Comparison of ENCODE assay signal across 1 cellular context in genomic region chr7:105521731-105522458, GRCh38.
A peak's percentile ranks its signal among the peaks of the same experiment; 100 is the strongest.
TF ChIP-seq lines count a peak whose summit lies in the region.

PUS7 (minus strand) TSS chr7:105522271; CDS start chr7:105508512, 13,759 bp downstream.

TF ChIP-seq in WTC11, 78 proteins besides CTCF, POLR2A, EP300 and RAD21 (continued from another document):
- no peak for TF ChIP-seq ATF6 (CRISPR knock-in tag; IDR thresholded peaks at IDR 0.05)
- TF ChIP-seq ZNF317 (CRISPR knock-in tag; IDR thresholded peaks at IDR 0.05; ENCODE audit: borderline replicate concordance, low read depth), result no peak
- TF ChIP-seq NR1H2 (CRISPR knock-in tag; IDR thresholded peaks at IDR 0.05), result no peak
- TF ChIP-seq NR3C1 (CRISPR knock-in tag; conservative IDR thresholded peaks at IDR 0.05; ENCODE audit: low read depth), result no peak
- TF ChIP-seq ARID4B (CRISPR knock-in tag; IDR thresholded peaks at IDR 0.05; ENCODE audit: borderline replicate concordance), result no peak
- TF ChIP-seq, protein P1, sequence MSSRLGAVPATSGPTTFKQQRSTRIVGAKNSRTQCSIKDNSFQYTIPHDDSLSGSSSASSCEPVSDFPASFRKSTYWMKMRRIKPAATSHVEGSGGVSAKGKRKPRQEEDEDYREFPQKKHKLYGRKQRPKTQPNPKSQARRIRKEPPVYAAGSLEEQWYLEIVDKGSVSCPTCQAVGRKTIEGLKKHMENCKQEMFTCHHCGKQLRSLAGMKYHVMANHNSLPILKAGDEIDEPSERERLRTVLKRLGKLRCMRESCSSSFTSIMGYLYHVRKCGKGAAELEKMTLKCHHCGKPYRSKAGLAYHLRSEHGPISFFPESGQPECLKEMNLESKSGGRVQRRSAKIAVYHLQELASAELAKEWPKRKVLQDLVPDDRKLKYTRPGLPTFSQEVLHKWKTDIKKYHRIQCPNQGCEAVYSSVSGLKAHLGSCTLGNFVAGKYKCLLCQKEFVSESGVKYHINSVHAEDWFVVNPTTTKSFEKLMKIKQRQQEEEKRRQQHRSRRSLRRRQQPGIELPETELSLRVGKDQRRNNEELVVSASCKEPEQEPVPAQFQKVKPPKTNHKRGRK (CRISPR knock-in tag; IDR thresholded peaks at IDR 0.05; ENCODE audit: borderline replicate concordance), result no peak
- TF ChIP-seq FOXP1 (CRISPR knock-in tag; IDR thresholded peaks at IDR 0.05; ENCODE audit: borderline replicate concordance), result peak; percentile 66; the same call in 1 of the 2 replicates
- no peak for TF ChIP-seq ZNF396 (CRISPR knock-in tag; IDR thresholded peaks at IDR 0.05; ENCODE audit: borderline replicate concordance)
- 0 out of 2 replicates have a peak, but pooled peaks have one; percentile 35 for TF ChIP-seq E2F4 (CRISPR knock-in tag; IDR thresholded peaks at IDR 0.05; ENCODE audit: borderline replicate concordance, low read depth)
- no peak for TF ChIP-seq TP53 (CRISPR knock-in tag; IDR thresholded peaks at IDR 0.05)
- no peak for TF ChIP-seq MXD4 (CRISPR knock-in tag; IDR thresholded peaks at IDR 0.05; ENCODE audit: borderline replicate concordance)
- TF ChIP-seq ZSCAN18 (CRISPR knock-in tag; IDR thresholded peaks at IDR 0.05), result no peak
- TF ChIP-seq, protein P2, sequence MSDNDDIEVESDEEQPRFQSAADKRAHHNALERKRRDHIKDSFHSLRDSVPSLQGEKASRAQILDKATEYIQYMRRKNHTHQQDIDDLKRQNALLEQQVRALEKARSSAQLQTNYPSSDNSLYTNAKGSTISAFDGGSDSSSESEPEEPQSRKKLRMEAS (CRISPR knock-in tag; IDR thresholded peaks at IDR 0.05), result peak; percentile 67; the same call in 1 of the 2 replicates
- no peak for TF ChIP-seq ZNF532 (CRISPR knock-in tag; IDR thresholded peaks at IDR 0.05; ENCODE audit: borderline replicate concordance)
- 0 out of 2 replicates have a peak, but pooled peaks have one; percentile 27 for TF ChIP-seq ZNF281 (CRISPR knock-in tag; IDR thresholded peaks at IDR 0.05)
- TF ChIP-seq ESRRA (CRISPR knock-in tag; IDR thresholded peaks at IDR 0.05; ENCODE audit: borderline replicate concordance), result peak; percentile 45; the same call in 1 of the 2 replicates
- TF ChIP-seq ZNF416 (CRISPR knock-in tag; IDR thresholded peaks at IDR 0.05), result no peak
- no peak for TF ChIP-seq TEAD4 (CRISPR knock-in tag; IDR thresholded peaks at IDR 0.05)
- TF ChIP-seq FOXP4 (CRISPR knock-in tag; IDR thresholded peaks at IDR 0.05), result peak; percentile 84; the same call in 1 of the 2 replicates
- no peak for TF ChIP-seq ZBTB21 (CRISPR knock-in tag; IDR thresholded peaks at IDR 0.05; ENCODE audit: borderline replicate concordance)
- peak; percentile 26; the same call in 1 of the 2 replicates for TF ChIP-seq CREM (CRISPR knock-in tag; IDR thresholded peaks at IDR 0.05)
- TF ChIP-seq ATF1 (CRISPR knock-in tag; IDR thresholded peaks at IDR 0.05), result no peak; the same call in 1 of the 2 replicates
